In the genomic region with DNA sequence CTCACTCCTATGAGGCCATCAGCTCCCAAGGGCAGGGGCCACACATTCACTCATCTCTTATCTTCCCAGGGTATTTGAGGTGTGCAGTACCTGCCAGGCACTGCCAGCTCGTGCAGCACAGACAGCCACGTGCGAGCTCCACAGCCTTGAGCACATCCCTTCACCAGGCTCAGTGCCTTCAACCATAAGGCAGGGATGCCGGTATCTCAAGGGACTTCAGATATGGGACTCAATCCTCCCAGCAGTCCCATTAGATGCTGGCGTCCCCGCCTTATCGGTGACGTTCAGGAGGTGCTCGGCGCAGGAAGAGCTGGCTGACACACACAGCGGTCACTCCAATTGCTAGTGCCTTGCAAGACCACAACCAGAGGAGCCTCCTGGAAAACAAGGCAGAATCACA, we compare ENCODE assay signal across 16 cellular contexts. TPM values are rescaled to one million over a fixed set of nuclear protein-coding genes. Genes with fewer than 3 reads are reported as not detected.
DNase-seq lines count a peak whose midpoint lies in the region; ATAC-seq and TF ChIP-seq lines count a peak whose summit lies in the region.
"Had no signal": no experiment of that assay in that cellular context is flagged by ENCODE, and none has a peak within 500 bp of the region (broad histone marks: within the 10 kb centered on the region; RNA-seq: fewer than 3 reads in every experiment).

No MANE protein-coding gene starts in this region.

- H3K27me3 ChIP-seq in CD8-positive, alpha-beta memory T cell (ENCODE audit: insufficient read depth, low read length, poor library complexity, severe bottlenecking) = no peaks in the 10 kb centered on the region
- no peaks in the 10 kb centered on the region for H3K27me3 ChIP-seq in PC-9 (ENCODE audit: insufficient read depth, low read depth)
- no peaks in the 10 kb centered on the region for H3K27me3 ChIP-seq in parathyroid adenoma (ENCODE audit: control insufficient read depth, insufficient read depth, low read length)
- H3K27me3 ChIP-seq: thyroid gland had no signal

- CTCF ChIA-PET in CD8-positive, alpha-beta memory T cell (lab: Charles Lee) = interaction anchor here (0.8 to 1.7 kb wide), 7 partner anchors 8 to 237 kb away, joined by 3 read pairs; no protein-coding TSS in a partner anchor
- CTCF ChIA-PET in PC-9 (lab: Charles Lee) = interaction anchor here (0.6 kb wide), 1 partner anchor 23 kb away, joined by 7 read pairs; no protein-coding TSS in a partner anchor

- H3K9me2 ChIP-seq in PC-9 (ENCODE audit: insufficient read depth) = no peaks in the 10 kb centered on the region

- no peak overlapping the region for H3K9ac ChIP-seq in parathyroid adenoma

- BruUV-seq in PC-9 (replicated peaks; lab: Mats Ljungman, UMichigan) = no TSS peak

- no peak for DNase-seq in CD8-positive, alpha-beta memory T cell
- peak in 1 of 2 experiments; percentile 33 for DNase-seq in PC-9
- DNase-seq in effector memory CD8-positive, alpha-beta T cell = no peak
- no peak for DNase-seq in A172 (ENCODE audit: low spot score)
- DNase-seq in pons (ENCODE audit: low spot score) = no peak
- no peak for DNase-seq in NCI-H774 (lab: John Stamatoyannopoulos, UW)
- DNase-seq: DND-41, HCEC 1CT, islet precursor cell, naive B cell, NCI-H1092, SHP77, thyroid gland had no signal

- H3K27ac Mint-ChIP-seq in CD8-positive, alpha-beta memory T cell = peak overlapping the region; percentile 35 to 98 (median 88)
- peak overlapping the region; percentile 92 to 96 for H3K27ac Mint-ChIP-seq in effector memory CD8-positive, alpha-beta T cell

- intact Hi-C loops in PC-9 (cut with micrococcal nuclease; ENCODE audit: unreplicated experiment) = loop anchor here (2.0 to 5.0 kb wide), 4 partner anchors 47 to 200 kb away; partner anchors contain the start of gene EZR

- H3K27ac ChIP-seq in CD8-positive, alpha-beta memory T cell (ENCODE audit: low read depth, low read length) = no peak overlapping the region
- H3K27ac ChIP-seq in PC-9 (peak overlapping the region; percentile 86), parathyroid adenoma (peak overlapping the region; percentile 85)
- H3K27ac ChIP-seq: VCaP had no signal

- ATAC-seq in effector memory CD8-positive, alpha-beta T cell (replicated peaks) = no peak

- H3K36me3 ChIP-seq in CD8-positive, alpha-beta memory T cell (ENCODE audit: insufficient read depth, low read length) = peaks cover 85% of the 10 kb centered on the region
- H3K36me3 ChIP-seq in PC-9 (ENCODE audit: low read depth) = peaks cover 93% of the 10 kb centered on the region
- no peaks in the 10 kb centered on the region for H3K36me3 ChIP-seq in parathyroid adenoma (ENCODE audit: control insufficient read depth, insufficient read depth, low read length)

- H3K79me2 ChIP-seq in PC-9 (ENCODE audit: low read depth) = peaks cover 97% of the 10 kb centered on the region
- H3K79me2 ChIP-seq in parathyroid adenoma = peaks cover 30% of the 10 kb centered on the region

- no peak overlapping the region for H2AFZ ChIP-seq in PC-9
- no peak overlapping the region for H2AFZ ChIP-seq in parathyroid adenoma

- peaks cover 48% of the 10 kb centered on the region for H4K20me1 ChIP-seq in PC-9 (ENCODE audit: insufficient read depth)

- H3K4me3 Mint-ChIP-seq in CD8-positive, alpha-beta memory T cell = peak overlapping the region in 5 of 7 donors; percentile 32 to 55 (median 49)
- peak overlapping the region; percentile 26 to 62 for H3K4me3 Mint-ChIP-seq in effector memory CD8-positive, alpha-beta T cell

- no peak for TF ChIP-seq CTCF in PC-9 (conservative IDR thresholded peaks at IDR 0.05)
- no peak for TF ChIP-seq CTCF in parathyroid adenoma (IDR thresholded peaks at IDR 0.05)

- no peaks in the 10 kb centered on the region for H3K9me3 ChIP-seq in CD8-positive, alpha-beta memory T cell (ENCODE audit: low read length)
- H3K9me3 ChIP-seq in PC-9 (ENCODE audit: insufficient read depth, low read depth) = no peaks in the 10 kb centered on the region
- H3K9me3 ChIP-seq in parathyroid adenoma (ENCODE audit: control insufficient read depth, low read length) = no peaks in the 10 kb centered on the region
- H3K9me3 ChIP-seq: thyroid gland had no signal

- H3F3A ChIP-seq in PC-9 (ENCODE audit: insufficient read depth, low read depth) = peaks cover 98% of the 10 kb centered on the region

- peaks cover 31 to 100% (median 46%) of the 10 kb centered on the region in 3 donors for H3K36me3 Mint-ChIP-seq in CD8-positive, alpha-beta memory T cell
- H3K36me3 Mint-ChIP-seq in effector memory CD8-positive, alpha-beta T cell (ENCODE audit: insufficient read depth) = peaks cover 100% of the 10 kb centered on the region

- peaks cover 0 to 8% (median 0%) of the 10 kb centered on the region in 5 donors for H3K9me3 Mint-ChIP-seq in CD8-positive, alpha-beta memory T cell
- H3K9me3 Mint-ChIP-seq in effector memory CD8-positive, alpha-beta T cell = no peaks in the 10 kb centered on the region

- POLR2A ChIA-PET in CD8-positive, alpha-beta memory T cell (lab: Charles Lee) = interaction anchor here (0.5 kb wide), 1 partner anchor 47 kb away, joined by 8 read pairs; the partner anchor contains the start of gene EZR
- POLR2A ChIA-PET in PC-9 (lab: Charles Lee; ENCODE audit: unreplicated experiment) = interaction anchor here (0.6 kb wide), 1 partner anchor 545 kb away, joined by 3 read pairs; no protein-coding TSS in a partner anchor

- H3K4me2 ChIP-seq in PC-9 = peak overlapping the region; percentile 52
- no peak overlapping the region for H3K4me2 ChIP-seq in parathyroid adenoma (ENCODE audit: low read length)

- H3K4me1 Mint-ChIP-seq in CD8-positive, alpha-beta memory T cell = peaks cover 44 to 63% (median 55%) of the 10 kb centered on the region in 3 donors
- H3K4me1 Mint-ChIP-seq in effector memory CD8-positive, alpha-beta T cell (ENCODE audit: low read depth in 2 of 2) = peaks cover 38 to 55% of the 10 kb centered on the region in 2 donors

- peaks cover 36% of the 10 kb centered on the region for H3K4me1 ChIP-seq in CD8-positive, alpha-beta memory T cell (ENCODE audit: insufficient read depth, low read length)
- peaks cover 63% of the 10 kb centered on the region for H3K4me1 ChIP-seq in PC-9 (replicated peaks; ENCODE audit: insufficient read depth)
- H3K4me1 ChIP-seq in parathyroid adenoma = peaks cover 67% of the 10 kb centered on the region

- no peak overlapping the region for H3K4me3 ChIP-seq in CD8-positive, alpha-beta memory T cell (ENCODE audit: low read length)
- peak overlapping the region; percentile 8; the same call in 1 of the 2 replicates for H3K4me3 ChIP-seq in PC-9
- no peak overlapping the region for H3K4me3 ChIP-seq in parathyroid adenoma (ENCODE audit: low read depth, low read length)
- H3K4me3 ChIP-seq: coronary artery, thyroid gland had no signal

- H3K27me3 Mint-ChIP-seq in CD8-positive, alpha-beta memory T cell = peaks cover 0 to 7% of the 10 kb centered on the region in 2 donors
- no peaks in the 10 kb centered on the region for H3K27me3 Mint-ChIP-seq in effector memory CD8-positive, alpha-beta T cell
- H3K27me3 Mint-ChIP-seq: naive B cell had no signal

RNA-seq across cellular contexts. Expression of gene EZR, which starts 47.0 kb away (rescaled TPM):
- total RNA-seq in CD8-positive, alpha-beta memory T cell = 100 to 1,000 TPM; 296 to 299 TPM
- polyA plus RNA-seq in CD8-positive, alpha-beta memory T cell = 325 TPM
- total RNA-seq in PC-9 (2021) = 231 and 240 TPM in 2 replicates
- 446 and 456 TPM in 2 replicates for total RNA-seq in A172 (2014; rRNA removed; shearing (Covaris generic))
